Comparison of ENCODE assay signal across 8 cellular contexts in the genomic region with DNA sequence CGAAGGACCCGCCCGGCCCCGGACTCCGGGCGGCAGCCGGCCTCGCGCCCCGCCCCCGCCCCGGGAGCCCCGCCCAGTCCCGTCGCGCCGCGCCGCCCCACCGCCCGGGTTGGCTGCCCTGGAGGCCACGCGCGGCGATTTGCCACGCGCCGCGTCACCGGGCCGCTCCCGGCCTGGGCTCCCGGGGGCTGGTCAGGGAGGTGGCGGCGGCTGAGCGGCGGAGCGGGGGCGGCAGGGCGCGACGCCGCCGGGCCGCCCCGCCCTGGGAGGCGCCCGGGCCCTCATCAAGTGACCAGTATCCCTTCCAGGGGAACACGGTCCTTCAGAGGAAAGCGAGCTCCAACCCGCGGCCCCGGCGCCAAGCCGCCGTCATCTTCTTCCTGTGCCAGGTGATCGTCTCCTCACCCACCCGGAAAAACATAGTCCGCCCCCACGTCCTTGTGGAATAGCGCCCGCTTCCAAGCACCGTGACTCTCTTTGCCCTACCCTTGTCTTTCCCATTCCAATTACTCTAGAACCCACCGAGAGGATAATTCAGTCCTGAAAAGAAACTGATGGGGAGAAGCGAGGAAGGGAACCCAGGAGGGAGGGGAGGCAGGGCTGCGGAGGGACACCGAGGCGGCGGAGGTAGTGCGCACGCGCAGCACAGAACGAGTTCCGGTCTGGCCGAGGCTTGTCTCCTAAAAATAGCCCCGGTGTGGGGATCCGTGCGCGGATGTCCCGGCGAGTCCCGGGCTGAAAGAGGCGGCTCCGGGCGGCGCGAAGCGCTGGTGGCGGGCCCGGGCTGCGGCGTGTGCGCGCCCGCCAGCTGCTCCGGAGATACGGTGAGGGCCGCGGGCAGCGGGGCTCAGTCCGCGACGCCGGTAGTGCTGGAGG. TPM values are rescaled to one million over a fixed set of nuclear protein-coding genes. Genes with fewer than 3 reads are reported as not detected.
A peak's percentile ranks its signal among the peaks of the same experiment; 100 is the strongest.
DNase-seq lines count a peak whose midpoint lies in the region; ATAC-seq, FAIRE-seq and TF ChIP-seq lines count a peak whose summit lies in the region.

Gene MEF2A, plus strand, starts transcription at position 704 of the 876 bp plus-strand sequence. CDS start 67,136 bp downstream, outside the sequence.

- H3K27me3 Mint-ChIP-seq in Caco-2 (ENCODE audit: insufficient read depth, unreplicated experiment) (no peaks in the 10 kb centered on the region), mesothelial cell of epicardium (ENCODE audit: low read depth) (peaks cover 10% of the 10 kb centered on the region)

- CTCF ChIA-PET in Caco-2 (lab: Charles Lee): interaction anchor here (0.6 to 1.3 kb wide), 3 partner anchors 17 to 190 kb away, joined by 3 to 7 read pairs (median 5); no protein-coding TSS in a partner anchor
- CTCF ChIA-PET in endothelial cell of umbilical vein (lab: Charles Lee): interaction anchor here (1.0 to 11.7 kb wide), 6 partner anchors 61 to 157 kb away, joined by 3 to 119 read pairs (median 4); no protein-coding TSS in a partner anchor

- FAIRE-seq in endothelial cell of umbilical vein (lab: Jason Lieb, UNC): peak; percentile 84

- peak; percentile 56 for ATAC-seq in GM21390 (IDR thresholded peaks at IDR 0.05; ENCODE audit: unreplicated experiment)

- H3K4me3 ChIP-seq in Caco-2 (ENCODE audit: low read depth, low read length) (peak within 1 kb of the TSS; percentile 65), HUES48 (ENCODE audit: low read depth, low read length) (peak within 1 kb of the TSS; percentile 79), OCI-LY3 (ENCODE audit: low read length) (peak within 1 kb of the TSS; percentile 88), endothelial cell of umbilical vein (replicated peaks in 1 of 3; ENCODE audit: insufficient read depth in 1 of 3, low read depth in 1 of 3, low read length in 3 of 3) (peak within 1 kb of the TSS; percentile 67 to 90 (median 89))

- H3K27me3 ChIP-seq in Caco-2 (replicated peaks; ENCODE audit: control insufficient read depth, insufficient read depth, low read length): no peaks in the 10 kb centered on the region
- no peaks in the 10 kb centered on the region for H3K27me3 ChIP-seq in HUES48 (ENCODE audit: control insufficient read depth, insufficient read depth, low read length)
- H3K27me3 ChIP-seq in OCI-LY3 (ENCODE audit: low read depth, low read length): peaks cover 37% of the 10 kb centered on the region
- no peaks in the 10 kb centered on the region for H3K27me3 ChIP-seq in endothelial cell of umbilical vein (ENCODE audit: control insufficient read depth in 2 of 2, insufficient read depth in 2 of 2, low read length in 2 of 2)

- H3K4me1 Mint-ChIP-seq in Caco-2 (ENCODE audit: low read depth, unreplicated experiment) (no peaks in the 10 kb centered on the region), mesothelial cell of epicardium (peaks cover 29% of the 10 kb centered on the region)

- intact Hi-C loops in Caco-2 (cut with micrococcal nuclease; ENCODE audit: unreplicated experiment): loop anchor here (5.0 kb wide), 2 partner anchors 137 to 167 kb away; partner anchors contain the start of gene LYSMD4
- intact Hi-C loops in endothelial cell of umbilical vein (cut with micrococcal nuclease): loop anchor here (1.0 to 5.0 kb wide), 10 partner anchors 57 to 443 kb away; partner anchors contain the start of gene LRRC28

- H3K4me2 ChIP-seq in OCI-LY3 (ENCODE audit: low read length) (peak within 1 kb of the TSS; percentile 98), endothelial cell of umbilical vein (ENCODE audit: insufficient read depth, low read length) (peak within 1 kb of the TSS; percentile 84)

- H3K9me3 ChIP-seq in Caco-2 (no peaks in the 10 kb centered on the region), HUES48 (ENCODE audit: control insufficient read depth, insufficient read depth, low read length) (no peaks in the 10 kb centered on the region), OCI-LY3 (ENCODE audit: insufficient read depth, low read length) (no peaks in the 10 kb centered on the region), endothelial cell of umbilical vein (replicated peaks; ENCODE audit: control insufficient read depth, insufficient read depth, low read length) (no peaks in the 10 kb centered on the region)

- H2AFZ ChIP-seq in OCI-LY3 (ENCODE audit: low read depth, low read length): peak within 1 kb of the TSS; percentile 95
- H2AFZ ChIP-seq in endothelial cell of umbilical vein (ENCODE audit: low read depth, low read length): peak within 1 kb of the TSS; percentile 85

- TF ChIP-seq POLR2A in endothelial cell of umbilical vein (IDR thresholded peaks at IDR 0.05; ENCODE audit: low read depth, low read length): peak; percentile 77

- DNase-seq in Caco-2 (peak; percentile 94 to 95), endothelial cell of umbilical vein (ENCODE audit: low read depth, low spot score) (peak; percentile 89), mesothelial cell of epicardium (ENCODE audit: low spot score in 2 of 2, unreplicated experiment in 2 of 2) (peak; percentile 92 to 96)
- peak; percentile 94 for DNase-seq in activated CD8-positive, alpha-beta memory T cell treated with anti-CD3 and anti-CD28 coated beads, Interleukin-2, amount 50 U/mL, for 48 hours
- peak; percentile 78 to 79 for DNase-seq in stimulated activated CD8-positive, alpha-beta memory T cell treated with anti-CD3 and anti-CD28 coated beads, Interleukin-15, amount 100 ng/mL, for 4 hours (ENCODE audit: low read depth in 2 of 2)

- no TSS peak for BruUV-seq in Caco-2 (replicated peaks; lab: Mats Ljungman, UMichigan)
- no TSS peak for BruUV-seq in endothelial cell of umbilical vein (replicated peaks; lab: Mats Ljungman, UMichigan)

- POLR2A ChIA-PET in Caco-2 (lab: Charles Lee): interaction anchor here (1.1 kb wide), 1 partner anchor 168 kb away, joined by 10 read pairs; the partner anchor contains the start of gene LYSMD4
- POLR2A ChIA-PET in endothelial cell of umbilical vein (lab: Charles Lee): interaction anchor here (0.6 to 2.0 kb wide), 3 partner anchors 19 to 139 kb away, joined by 3 to 5 read pairs (median 3); no protein-coding TSS in a partner anchor

- H3K4me1 ChIP-seq in Caco-2 (no peaks in the 10 kb centered on the region; the same call in 1 of the 2 replicates), HUES48 (ENCODE audit: control insufficient read depth, insufficient read depth, low read length) (peaks cover 47% of the 10 kb centered on the region), OCI-LY3 (ENCODE audit: low read length) (peaks cover 23% of the 10 kb centered on the region), endothelial cell of umbilical vein (ENCODE audit: control insufficient read depth, extremely low read depth, insufficient read depth, low read length) (peaks cover 31% of the 10 kb centered on the region)

- peak within 1 kb of the TSS; percentile 52 for H3K9ac ChIP-seq in HUES48 (ENCODE audit: low read depth, low read length)
- peak within 1 kb of the TSS; percentile 95 for H3K9ac ChIP-seq in OCI-LY3 (ENCODE audit: low read length)
- H3K9ac ChIP-seq in endothelial cell of umbilical vein (replicated peaks; ENCODE audit: extremely low read depth, insufficient read depth, low read length): peak within 1 kb of the TSS; percentile 94

- H3K9me3 Mint-ChIP-seq in Caco-2 (ENCODE audit: unreplicated experiment) (no peaks in the 10 kb centered on the region), mesothelial cell of epicardium (no peaks in the 10 kb centered on the region)

- no peaks in the 10 kb centered on the region for H3K9me1 ChIP-seq in endothelial cell of umbilical vein (replicated peaks; ENCODE audit: control insufficient read depth, extremely low read depth, insufficient read depth, low read length)

- TF ChIP-seq CTCF in Caco-2 (IDR thresholded peaks at IDR 0.05; ENCODE audit: insufficient read depth in 1 of 2, low read depth in 1 of 2, low read length in 1 of 2, severe bottlenecking in 1 of 2, unreplicated experiment in 1 of 2): no peak
- no peak for TF ChIP-seq CTCF in OCI-LY3 (IDR thresholded peaks at IDR 0.05; ENCODE audit: low read depth, low read length)
- TF ChIP-seq CTCF in endothelial cell of umbilical vein (IDR thresholded peaks at IDR 0.05; ENCODE audit: extremely low read depth in 1 of 2, insufficient read depth in 1 of 2, low read depth in 1 of 2, low read length in 2 of 2): no peak
- TF ChIP-seq CTCF in mesothelial cell of epicardium (IDR thresholded peaks at IDR 0.05; ENCODE audit: unreplicated experiment): no peak

- H3K36me3 ChIP-seq in Caco-2 (ENCODE audit: control insufficient read depth, insufficient read depth, low read length): no peaks in the 10 kb centered on the region
- no peaks in the 10 kb centered on the region for H3K36me3 ChIP-seq in HUES48 (ENCODE audit: control insufficient read depth, insufficient read depth, low read length)
- no peaks in the 10 kb centered on the region for H3K36me3 ChIP-seq in OCI-LY3 (replicated peaks; ENCODE audit: low read depth, low read length)
- no peaks in the 10 kb centered on the region for H3K36me3 ChIP-seq in endothelial cell of umbilical vein (ENCODE audit: control insufficient read depth in 2 of 2, extremely low read depth in 1 of 2, insufficient read depth in 2 of 2, low read length in 2 of 2)

- peak within 1 kb of the TSS; percentile 86 for H3K4me3 Mint-ChIP-seq in Caco-2 (ENCODE audit: unreplicated experiment)
- peak within 1 kb of the TSS; percentile 100 for H3K4me3 Mint-ChIP-seq in mesothelial cell of epicardium

- dilution Hi-C loops in endothelial cell of umbilical vein (cut with MboI; ENCODE audit: extremely low pct_ligation_motif_present, low sequenced_read_pairs): no loop called here

- H3K79me2 ChIP-seq in OCI-LY3 (ENCODE audit: low read length) (peaks cover 41% of the 10 kb centered on the region), endothelial cell of umbilical vein (ENCODE audit: control insufficient read depth, insufficient read depth, low read length) (peaks cover 37% of the 10 kb centered on the region)

- H3K27ac Mint-ChIP-seq in Caco-2 (ENCODE audit: unreplicated experiment) (peak within 1 kb of the TSS; percentile 72), mesothelial cell of epicardium (peak within 1 kb of the TSS; percentile 98)

- H4K20me1 ChIP-seq in OCI-LY3 (ENCODE audit: insufficient read depth, low read length): peaks cover 32% of the 10 kb centered on the region
- no peaks in the 10 kb centered on the region for H4K20me1 ChIP-seq in endothelial cell of umbilical vein (replicated peaks; ENCODE audit: control insufficient read depth, extremely low read depth, insufficient read depth, low read length)

- H3K27ac ChIP-seq in HUES48 (ENCODE audit: low read depth, low read length) (peak within 1 kb of the TSS; percentile 82), OCI-LY3 (ENCODE audit: low read length) (peak within 1 kb of the TSS; percentile 71), endothelial cell of umbilical vein (ENCODE audit: insufficient read depth, low read depth, low read length) (peak within 1 kb of the TSS; percentile 82)

- H3K36me3 Mint-ChIP-seq in Caco-2 (ENCODE audit: insufficient read depth, unreplicated experiment) (no peaks in the 10 kb centered on the region), mesothelial cell of epicardium (no peaks in the 10 kb centered on the region)

RNA-seq across cellular contexts. Expression of gene MEF2A, which starts in this region (rescaled TPM):
- total RNA-seq in Caco-2 (2022) (19.5 and 19.6 TPM in 2 replicates), endothelial cell of umbilical vein (45.3 and 50.1 TPM in 2 replicates), mesothelial cell of epicardium (35.4 to 39.1 TPM (median 36.0 TPM) in 3 replicates)
- polyA plus RNA-seq in endothelial cell of umbilical vein: 38.0 and 43.3 TPM in 2 replicates
- polyA plus RNA-seq in endothelial cell of umbilical vein (2011; cell fraction: cytosol; rRNA removed): 21.0 and 23.1 TPM in 2 replicates
- polyA plus RNA-seq in endothelial cell of umbilical vein (2011; cell fraction: nucleus; rRNA removed): 78.7 and 83.0 TPM in 2 replicates
- 18.9 and 23.3 TPM in 2 replicates for polyA plus RNA-seq in endothelial cell of umbilical vein (2012)
- 71.9 and 85.9 TPM in 2 replicates for polyA minus RNA-seq in endothelial cell of umbilical vein
- 33.7 TPM for polyA minus RNA-seq in endothelial cell of umbilical vein (2011; cell fraction: cytosol; rRNA and poly(A)+ RNA removed)
- 99.9 and 116 TPM in 2 replicates for polyA minus RNA-seq in endothelial cell of umbilical vein (2011; cell fraction: nucleus; rRNA and poly(A)+ RNA removed)

Comparison
In these comparisons a context has a peak if more than half of its experiments do, and no peak if none do; other contexts are left out.
1. Peak in every context shown above with its lines: DNase-seq, ATAC-seq, H3K4me3 ChIP-seq and H3K27ac ChIP-seq.